8 cellular contexts compared by ENCODE assay signal in the genomic region with DNA sequence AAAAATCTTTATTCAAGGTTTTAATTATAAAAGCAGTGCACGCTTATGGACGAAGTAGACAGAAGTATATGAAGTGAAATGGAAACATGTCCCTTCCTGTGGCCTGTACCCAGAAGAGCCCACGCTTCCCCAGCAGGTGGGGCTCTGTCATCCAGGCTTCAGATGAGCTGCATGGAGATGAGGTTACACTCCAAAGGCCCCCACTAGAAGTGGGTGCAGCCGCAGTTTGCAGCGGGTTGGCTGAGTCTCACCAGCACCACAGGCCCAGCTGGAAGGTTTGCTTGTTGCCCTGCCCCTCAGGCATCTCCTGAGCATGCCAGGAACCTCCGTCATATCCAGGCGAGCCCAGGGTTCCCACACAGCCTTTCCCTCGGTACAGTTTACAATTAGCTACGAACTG. TPM values are rescaled to one million over a fixed set of nuclear protein-coding genes. Genes with fewer than 3 reads are reported as not detected.
DNase-seq lines count a peak whose midpoint lies in the region; ATAC-seq and TF ChIP-seq lines count a peak whose summit lies in the region.

No MANE protein-coding gene starts in this region.

- H3K9me3 Mint-ChIP-seq in naive thymus-derived CD4-positive, alpha-beta T cell: peaks cover 0 to 11% (median 3%) of the 10 kb centered on the region in 11 donors

- H2AFZ ChIP-seq in OCI-LY3 (ENCODE audit: low read depth, low read length): no peak overlapping the region

- no peak overlapping the region for H3K4me3 ChIP-seq in OCI-LY3 (ENCODE audit: low read length)
- H3K4me3 ChIP-seq in naive thymus-derived CD4-positive, alpha-beta T cell (ENCODE audit: low read length): no peak overlapping the region

- CTCF ChIA-PET in GM10248 (lab: Yijun Ruan, JAX): interaction anchor here (0.8 to 1.6 kb wide), 5 partner anchors 17 to 321 kb away, joined by 3 read pairs; no protein-coding TSS in a partner anchor
- CTCF ChIA-PET in naive thymus-derived CD4-positive, alpha-beta T cell (lab: Charles Lee): interaction anchor here (0.5 kb wide), 1 partner anchor 30 kb away, joined by 3 read pairs; no protein-coding TSS in a partner anchor

- peak; percentile 68 for ATAC-seq in foreskin keratinocyte
- no peak for ATAC-seq in HG03520 (IDR thresholded peaks at IDR 0.05; ENCODE audit: unreplicated experiment)
- no peak for ATAC-seq in HG03469 (IDR thresholded peaks at IDR 0.05; ENCODE audit: unreplicated experiment)
- no peak for ATAC-seq in naive thymus-derived CD4-positive, alpha-beta T cell
- ATAC-seq in HG02884 (IDR thresholded peaks at IDR 0.05; ENCODE audit: unreplicated experiment): no peak

- no peak overlapping the region for H3K4me3 Mint-ChIP-seq in naive thymus-derived CD4-positive, alpha-beta T cell

- H3K4me1 ChIP-seq in OCI-LY3 (ENCODE audit: low read length) (no peaks in the 10 kb centered on the region), foreskin keratinocyte (no peaks in the 10 kb centered on the region)
- no peaks in the 10 kb centered on the region for H3K4me1 ChIP-seq in naive thymus-derived CD4-positive, alpha-beta T cell (ENCODE audit: control insufficient read depth in 2 of 2, insufficient read depth in 2 of 2, low read length in 2 of 2)

- H3K9ac ChIP-seq in OCI-LY3 (ENCODE audit: low read length): no peak overlapping the region

- no peak overlapping the region for H3K27ac Mint-ChIP-seq in naive thymus-derived CD4-positive, alpha-beta T cell

- no peaks in the 10 kb centered on the region for H3K36me3 Mint-ChIP-seq in naive thymus-derived CD4-positive, alpha-beta T cell

- H3K4me2 ChIP-seq in OCI-LY3 (ENCODE audit: low read length): no peak overlapping the region

- intact Hi-C loops in naive thymus-derived CD4-positive, alpha-beta T cell (cut with micrococcal nuclease): loop anchor here in 1 of 2 donors (1.0 kb wide), 1 partner anchor 35 kb away; no protein-coding TSS in a partner anchor

- H3K27me3 Mint-ChIP-seq in naive thymus-derived CD4-positive, alpha-beta T cell: peaks cover 0 to 13% (median 4%) of the 10 kb centered on the region in 5 donors

- peaks cover 0 to 1% (median 0%) of the 10 kb centered on the region in 7 donors for H3K4me1 Mint-ChIP-seq in naive thymus-derived CD4-positive, alpha-beta T cell

- H4K20me1 ChIP-seq in OCI-LY3 (ENCODE audit: insufficient read depth, low read length): no peaks in the 10 kb centered on the region

- H3K79me2 ChIP-seq in OCI-LY3 (ENCODE audit: low read length): no peaks in the 10 kb centered on the region

- DNase-seq in 8988T: peak; percentile 63
- DNase-seq in GM10248 (ENCODE audit: extremely low spot score): no peak
- DNase-seq in foreskin keratinocyte: peak; percentile 42 to 67
- DNase-seq in naive thymus-derived CD4-positive, alpha-beta T cell: no peak

- H3K27ac ChIP-seq in OCI-LY3 (ENCODE audit: low read length) (no peak overlapping the region), foreskin keratinocyte (no peak overlapping the region)
- no peak overlapping the region for H3K27ac ChIP-seq in naive thymus-derived CD4-positive, alpha-beta T cell (ENCODE audit: low read depth, low read length)

- H3K9me3 ChIP-seq in OCI-LY3 (ENCODE audit: insufficient read depth, low read length): peaks cover 5% of the 10 kb centered on the region; the same call in 1 of the 2 replicates
- peaks cover 0 to 4% (median 0%) of the 10 kb centered on the region in 3 experiments for H3K9me3 ChIP-seq in naive thymus-derived CD4-positive, alpha-beta T cell (ENCODE audit: control insufficient read depth in 2 of 3, low read length in 3 of 3)

- POLR2A ChIA-PET in GM10248 (lab: Yijun Ruan, JAX): no interaction called here
- POLR2A ChIA-PET in naive thymus-derived CD4-positive, alpha-beta T cell (lab: Charles Lee): no interaction called here

- peak; percentile 20 for TF ChIP-seq CTCF in GM10248 (IDR thresholded peaks at IDR 0.05; ENCODE audit: control extremely low read depth, extremely low read depth, low read depth, missing control alignments)
- TF ChIP-seq CTCF in OCI-LY3 (IDR thresholded peaks at IDR 0.05; ENCODE audit: low read depth, low read length): 0 out of 2 replicates have a peak, but pooled peaks have one; percentile 21
- TF ChIP-seq CTCF in foreskin keratinocyte (conservative IDR thresholded peaks at IDR 0.05): peak; percentile 77

- H3K27me3 ChIP-seq in OCI-LY3 (ENCODE audit: low read depth, low read length) (no peaks in the 10 kb centered on the region), foreskin keratinocyte (no peaks in the 10 kb centered on the region)
- H3K27me3 ChIP-seq in naive thymus-derived CD4-positive, alpha-beta T cell (ENCODE audit: control insufficient read depth in 2 of 2, insufficient read depth in 2 of 2, low read length in 2 of 2): no peaks in the 10 kb centered on the region

- no peaks in the 10 kb centered on the region for H3K36me3 ChIP-seq in OCI-LY3 (replicated peaks; ENCODE audit: low read depth, low read length)
- H3K36me3 ChIP-seq in naive thymus-derived CD4-positive, alpha-beta T cell (ENCODE audit: control insufficient read depth in 2 of 3, insufficient read depth in 3 of 3, low read length in 3 of 3): no peaks in the 10 kb centered on the region

RNA-seq across cellular contexts. Expression of gene PRR20G, which starts 33.1 kb away (rescaled TPM):
- not detected in 2 replicates for total RNA-seq in foreskin keratinocyte
- polyA plus RNA-seq in foreskin keratinocyte: 0.20 and 0.27 TPM in 2 replicates
- total RNA-seq in naive thymus-derived CD4-positive, alpha-beta T cell: not detected
- polyA plus RNA-seq in naive thymus-derived CD4-positive, alpha-beta T cell: not detected

Comparison
In these comparisons a context has a peak if more than half of its experiments do, and no peak if none do; other contexts are left out.
1. DNase-seq: peak in 8988T (single experiment) and foreskin keratinocyte (2 of 2); none in GM10248 (single experiment) and naive thymus-derived CD4-positive, alpha-beta T cell (0 of 9).
2. CTCF ChIP-seq: peak in every context shown above with its lines; median percentile 77 in foreskin keratinocyte; 21 in OCI-LY3; 20 in GM10248.